Comparison of ENCODE assay signal across 1 cellular context in the genomic region with DNA sequence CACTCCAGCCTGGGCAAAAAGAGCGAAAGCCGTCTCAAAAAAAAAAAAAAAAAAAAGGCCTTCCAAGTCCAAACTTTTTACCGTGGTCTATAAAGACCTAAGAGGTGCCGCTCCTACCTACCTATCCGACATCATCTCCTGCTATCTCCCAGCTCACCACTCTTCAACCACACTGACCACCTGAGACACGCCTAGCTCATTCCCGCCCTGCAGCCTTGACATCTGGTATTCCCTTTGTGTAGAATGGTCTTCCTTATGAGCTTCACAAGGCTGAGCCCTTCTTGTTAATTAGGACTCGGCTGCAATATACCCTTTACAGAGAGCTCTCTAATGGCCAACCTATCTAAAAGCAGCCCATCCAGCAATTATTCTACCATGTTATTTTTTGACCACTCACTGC.
TF ChIP-seq lines count a peak whose summit lies in the region.

No MANE protein-coding gene starts in this region.

TF ChIP-seq in GM12878, 131 proteins besides CTCF, POLR2A, EP300 and RAD21:
- TF ChIP-seq, protein P1, sequence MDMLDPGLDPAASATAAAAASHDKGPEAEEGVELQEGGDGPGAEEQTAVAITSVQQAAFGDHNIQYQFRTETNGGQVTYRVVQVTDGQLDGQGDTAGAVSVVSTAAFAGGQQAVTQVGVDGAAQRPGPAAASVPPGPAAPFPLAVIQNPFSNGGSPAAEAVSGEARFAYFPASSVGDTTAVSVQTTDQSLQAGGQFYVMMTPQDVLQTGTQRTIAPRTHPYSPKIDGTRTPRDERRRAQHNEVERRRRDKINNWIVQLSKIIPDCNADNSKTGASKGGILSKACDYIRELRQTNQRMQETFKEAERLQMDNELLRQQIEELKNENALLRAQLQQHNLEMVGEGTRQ (IDR thresholded peaks at IDR 0.05; ENCODE audit: borderline replicate concordance, low read depth, low read length) = no peak
